ENCODE assay signal across 23 cellular contexts in genomic region chr12:3464561-3464960, GRCh38. TPM values are rescaled to one million over a fixed set of nuclear protein-coding genes. Genes with fewer than 3 reads are reported as not detected.
"Had no signal": no experiment of that assay in that cellular context is flagged by ENCODE, and none has a peak within 500 bp of the region (broad histone marks: within the 10 kb centered on the region; RNA-seq: fewer than 3 reads in every experiment).

No MANE protein-coding gene starts in this region.

- H3K4me1 ChIP-seq: tibial artery had no signal

- H3K4me3 ChIP-seq: lung, tibial artery had no signal

- H3K9me3 ChIP-seq: tibial artery had no signal

- H3K27ac ChIP-seq: tibial artery had no signal

- H3K36me3 ChIP-seq: tibial artery had no signal

- ATAC-seq: activated CD4-positive, alpha-beta T cell treated with anti-CD3 and anti-CD28 coated beads for 36 hours; activated naive CD8-positive, alpha-beta T cell treated with anti-CD3 and anti-CD28 coated beads, Interleukin-2, amount 50 U/mL, for 24 hours; left lobe of liver; naive thymus-derived CD4-positive, alpha-beta T cell; sciatic nerve; stimulated activated effector memory CD8-positive, alpha-beta T cell treated with anti-CD3 and anti-CD28 coated beads, Interleukin-12 subunit alpha, Interleukin-12 subunit beta, amount 100 ng/mL, for 72 hours; stimulated activated naive CD8-positive, alpha-beta T cell treated with anti-CD3 and anti-CD28 coated beads, Interleukin-15, amount 100 ng/mL, for 72 hours had no signal

- DNase-seq: activated B cell treated with CpG ODN at 0.5 μM for 24 hours; activated CD4-positive, alpha-beta T cell treated with anti-CD3 and anti-CD28 coated beads for 36 hours; activated CD4-positive, alpha-beta T cell treated with anti-CD3 and anti-CD28 coated beads, Interleukin-2, amount 50 U/mL, for 4 hours; activated gamma-delta T cell; activated naive CD4-positive, alpha-beta T cell treated with anti-CD3 and anti-CD28 coated beads, Interleukin-2, amount 50 U/mL, for 16 hours; activated naive CD8-positive, alpha-beta T cell treated with anti-CD3 and anti-CD28 coated beads, Interleukin-2, amount 50 U/mL, for 24 hours; immature natural killer cell; naive thymus-derived CD4-positive, alpha-beta T cell; occipital lobe; posterior cingulate gyrus; stimulated activated CD4-positive, alpha-beta T cell treated with anti-CD3 and anti-CD28 coated beads, Interleukin-2, amount 100 ng/mL, for 24 hours; stimulated activated naive CD8-positive, alpha-beta T cell treated with anti-CD3 and anti-CD28 coated beads, Interleukin-15, amount 100 ng/mL, for 72 hours; T1000; tibial artery had no signal

RNA-seq across cellular contexts. Expression of gene PRMT8, which starts 26.4 kb away (rescaled TPM):
- total RNA-seq: activated B cell treated with CpG ODN at 0.5 μM for 24 hours; activated CD4-positive, alpha-beta T cell treated with anti-CD3 and anti-CD28 coated beads for 36 hours; chondrocyte; kidney epithelial cell; left lobe of liver; naive thymus-derived CD4-positive, alpha-beta T cell; renal cortical epithelial cell; sciatic nerve; ureter had no signal
- polyA plus RNA-seq: esophagus; immature natural killer cell; naive thymus-derived CD4-positive, alpha-beta T cell had no signal
